Comparison of ENCODE assay signal across 8 cellular contexts in the genomic region with DNA sequence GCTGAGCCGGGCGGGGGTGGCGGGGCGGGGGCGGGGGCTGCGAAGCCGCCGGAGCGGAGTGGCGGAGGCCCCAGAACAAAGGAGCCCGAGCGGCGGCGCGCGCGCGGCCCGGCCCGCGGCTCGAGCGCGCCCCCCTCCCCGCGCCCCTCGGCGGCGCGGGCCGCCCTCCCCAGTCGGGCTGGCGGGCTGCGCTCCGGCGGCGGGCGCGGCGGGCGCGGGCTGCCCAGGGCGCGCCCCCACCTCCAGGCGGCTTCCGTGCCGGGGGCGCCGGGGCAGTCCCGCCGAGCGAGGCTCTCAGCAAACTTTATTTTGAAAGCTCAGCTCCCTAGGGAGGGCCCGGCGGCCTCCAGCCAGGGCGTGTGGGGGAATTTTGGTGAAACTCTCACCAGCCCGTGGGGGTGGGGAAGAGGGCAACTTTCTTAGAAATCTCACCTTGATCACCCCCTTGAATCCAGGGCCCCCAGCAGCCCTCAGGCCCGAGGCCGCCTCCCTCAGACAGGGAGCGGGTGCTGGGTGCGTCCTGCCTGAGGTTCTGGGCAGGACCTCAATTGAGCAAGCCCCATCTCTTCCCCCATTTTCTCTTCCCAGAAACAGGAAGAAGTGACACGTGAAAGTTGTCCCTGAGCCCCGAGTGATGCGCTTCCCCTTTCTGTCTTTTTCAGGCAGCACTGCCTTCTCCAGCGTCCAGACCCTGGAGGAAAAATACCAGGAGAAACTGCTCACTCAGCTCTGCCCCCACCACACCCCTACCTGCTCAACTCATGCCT. TPM values are rescaled to one million over a fixed set of nuclear protein-coding genes. Genes with fewer than 3 reads are reported as not detected.
A peak's percentile ranks its signal among the peaks of the same experiment; 100 is the strongest.
DNase-seq lines count a peak whose midpoint lies in the region; ATAC-seq and TF ChIP-seq lines count a peak whose summit lies in the region.

No MANE protein-coding gene starts in this region.

- H3K9ac ChIP-seq in rectal smooth muscle tissue (ENCODE audit: low read length): peak overlapping the region; percentile 20

- intact Hi-C loops in cardiac septum (cut with DNase I): loop anchor here (2.0 kb wide), 1 partner anchor 59 kb away; a partner anchor contains a TSS

- H3K4me1 ChIP-seq in rectal smooth muscle tissue (ENCODE audit: control insufficient read depth, insufficient read depth, low read length): peaks cover 6% of the 10 kb centered on the region

- H3K36me3 ChIP-seq in rectal smooth muscle tissue (ENCODE audit: control insufficient read depth, insufficient read depth, low read length): no peaks in the 10 kb centered on the region

- H3K27ac ChIP-seq in rectal smooth muscle tissue (ENCODE audit: low read depth, low read length): no peak overlapping the region

- ATAC-seq in HG02798 (IDR thresholded peaks at IDR 0.05; ENCODE audit: poor library complexity, unreplicated experiment): peak; percentile 35

- DNase-seq in NCI-H1417 (lab: John Stamatoyannopoulos, UW) (peak; percentile 3 to 72 (median 62)), NCI-H1417 treated with DMSO at 0.1 percent for 48 hours (lab: John Stamatoyannopoulos, UW) (no peak), cardiac septum (ENCODE audit: low spot score) (peak; percentile 80), mucosa of gallbladder (ENCODE audit: low spot score) (no peak)
- DNase-seq in activated effector memory CD4-positive, alpha-beta T cell treated with Interleukin-2 at 50 U/mL for 16 hours: peak; percentile 37

- peak overlapping the region; percentile 52 for H3K4me3 ChIP-seq in rectal smooth muscle tissue (ENCODE audit: low read length)

- no peaks in the 10 kb centered on the region for H3K27me3 ChIP-seq in rectal smooth muscle tissue (ENCODE audit: control insufficient read depth, insufficient read depth, low read length)

TF ChIP-seq in PFSK-1, 5 proteins besides CTCF, POLR2A, EP300 and RAD21:
- TF ChIP-seq FOXP2 (optimal IDR thresholded peaks at IDR 0.05; ENCODE audit: borderline replicate concordance, extremely low read depth, extremely low read length, insufficient read depth): peak; percentile 9
- no peak for TF ChIP-seq TAF1 (IDR thresholded peaks at IDR 0.05; ENCODE audit: borderline replicate concordance, insufficient read depth, low read length)
- TF ChIP-seq, protein P1, sequence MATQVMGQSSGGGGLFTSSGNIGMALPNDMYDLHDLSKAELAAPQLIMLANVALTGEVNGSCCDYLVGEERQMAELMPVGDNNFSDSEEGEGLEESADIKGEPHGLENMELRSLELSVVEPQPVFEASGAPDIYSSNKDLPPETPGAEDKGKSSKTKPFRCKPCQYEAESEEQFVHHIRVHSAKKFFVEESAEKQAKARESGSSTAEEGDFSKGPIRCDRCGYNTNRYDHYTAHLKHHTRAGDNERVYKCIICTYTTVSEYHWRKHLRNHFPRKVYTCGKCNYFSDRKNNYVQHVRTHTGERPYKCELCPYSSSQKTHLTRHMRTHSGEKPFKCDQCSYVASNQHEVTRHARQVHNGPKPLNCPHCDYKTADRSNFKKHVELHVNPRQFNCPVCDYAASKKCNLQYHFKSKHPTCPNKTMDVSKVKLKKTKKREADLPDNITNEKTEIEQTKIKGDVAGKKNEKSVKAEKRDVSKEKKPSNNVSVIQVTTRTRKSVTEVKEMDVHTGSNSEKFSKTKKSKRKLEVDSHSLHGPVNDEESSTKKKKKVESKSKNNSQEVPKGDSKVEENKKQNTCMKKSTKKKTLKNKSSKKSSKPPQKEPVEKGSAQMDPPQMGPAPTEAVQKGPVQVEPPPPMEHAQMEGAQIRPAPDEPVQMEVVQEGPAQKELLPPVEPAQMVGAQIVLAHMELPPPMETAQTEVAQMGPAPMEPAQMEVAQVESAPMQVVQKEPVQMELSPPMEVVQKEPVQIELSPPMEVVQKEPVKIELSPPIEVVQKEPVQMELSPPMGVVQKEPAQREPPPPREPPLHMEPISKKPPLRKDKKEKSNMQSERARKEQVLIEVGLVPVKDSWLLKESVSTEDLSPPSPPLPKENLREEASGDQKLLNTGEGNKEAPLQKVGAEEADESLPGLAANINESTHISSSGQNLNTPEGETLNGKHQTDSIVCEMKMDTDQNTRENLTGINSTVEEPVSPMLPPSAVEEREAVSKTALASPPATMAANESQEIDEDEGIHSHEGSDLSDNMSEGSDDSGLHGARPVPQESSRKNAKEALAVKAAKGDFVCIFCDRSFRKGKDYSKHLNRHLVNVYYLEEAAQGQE (IDR thresholded peaks at IDR 0.05; ENCODE audit: insufficient read depth in 1 of 2, low read depth in 2 of 2, low read length in 2 of 2): no peak

RNA-seq across cellular contexts. Expression of a gene that starts 0.8 kb away (rescaled TPM):
- 7.3 TPM for polyA plus RNA-seq in PFSK-1 (2012; ENCODE audit: insufficient read length, low read depth)
- total RNA-seq in cardiac septum (3.7 TPM), mucosa of gallbladder (19.3 TPM)

RNA-seq across cellular contexts. Expression of a gene that starts 58.8 kb away (rescaled TPM):
- polyA plus RNA-seq in PFSK-1 (2012; ENCODE audit: insufficient read length, low read depth): 43.2 TPM
- total RNA-seq in cardiac septum (23.7 TPM), mucosa of gallbladder (45.4 TPM)

Comparison
In these comparisons a context has a peak if more than half of its experiments do, and no peak if none do; other contexts are left out.
1. DNase-seq: peak in NCI-H1417 (3 of 3), activated effector memory CD4-positive, alpha-beta T cell treated with Interleukin-2 at 50 U/mL for 16 hours (single experiment) and cardiac septum (single experiment); none in NCI-H1417 treated with DMSO at 0.1 percent for 48 hours (single experiment) and mucosa of gallbladder (single experiment).